In genomic region chr2:120763931-120764330, GRCh38 we compare ENCODE assay signal across 1 cellular context.
TF ChIP-seq lines count a peak whose summit lies in the region.

No MANE protein-coding gene starts in this region.

TF ChIP-seq in IMR-90, 13 proteins besides CTCF, POLR2A, EP300 and RAD21 (continued from another document):
- TF ChIP-seq, protein P1, sequence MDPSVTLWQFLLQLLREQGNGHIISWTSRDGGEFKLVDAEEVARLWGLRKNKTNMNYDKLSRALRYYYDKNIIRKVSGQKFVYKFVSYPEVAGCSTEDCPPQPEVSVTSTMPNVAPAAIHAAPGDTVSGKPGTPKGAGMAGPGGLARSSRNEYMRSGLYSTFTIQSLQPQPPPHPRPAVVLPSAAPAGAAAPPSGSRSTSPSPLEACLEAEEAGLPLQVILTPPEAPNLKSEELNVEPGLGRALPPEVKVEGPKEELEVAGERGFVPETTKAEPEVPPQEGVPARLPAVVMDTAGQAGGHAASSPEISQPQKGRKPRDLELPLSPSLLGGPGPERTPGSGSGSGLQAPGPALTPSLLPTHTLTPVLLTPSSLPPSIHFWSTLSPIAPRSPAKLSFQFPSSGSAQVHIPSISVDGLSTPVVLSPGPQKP (IDR thresholded peaks at IDR 0.05; ENCODE audit: borderline replicate concordance, low read depth, low read length): no peak
- no peak for TF ChIP-seq MAZ (IDR thresholded peaks at IDR 0.05; ENCODE audit: borderline replicate concordance, low read depth, low read length)
- no peak for TF ChIP-seq BHLHE40 (IDR thresholded peaks at IDR 0.05; ENCODE audit: low read depth, low read length)
- TF ChIP-seq MAFK (IDR thresholded peaks at IDR 0.05; ENCODE audit: low read depth, low read length): no peak
- no peak for TF ChIP-seq RCOR1 (IDR thresholded peaks at IDR 0.05; ENCODE audit: insufficient replicate concordance, low read length)
- TF ChIP-seq, protein P2, sequence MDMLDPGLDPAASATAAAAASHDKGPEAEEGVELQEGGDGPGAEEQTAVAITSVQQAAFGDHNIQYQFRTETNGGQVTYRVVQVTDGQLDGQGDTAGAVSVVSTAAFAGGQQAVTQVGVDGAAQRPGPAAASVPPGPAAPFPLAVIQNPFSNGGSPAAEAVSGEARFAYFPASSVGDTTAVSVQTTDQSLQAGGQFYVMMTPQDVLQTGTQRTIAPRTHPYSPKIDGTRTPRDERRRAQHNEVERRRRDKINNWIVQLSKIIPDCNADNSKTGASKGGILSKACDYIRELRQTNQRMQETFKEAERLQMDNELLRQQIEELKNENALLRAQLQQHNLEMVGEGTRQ (IDR thresholded peaks at IDR 0.05; ENCODE audit: low read depth, low read length): no peak
